In genomic region chr2:54430649-54431048, GRCh38 we compare ENCODE assay signal across 18 cellular contexts. TPM values are rescaled to one million over a fixed set of nuclear protein-coding genes. Genes with fewer than 3 reads are reported as not detected.
DNase-seq lines count a peak whose midpoint lies in the region; ATAC-seq and TF ChIP-seq lines count a peak whose summit lies in the region.
"Had no signal": no experiment of that assay in that cellular context is flagged by ENCODE, and none has a peak within 500 bp of the region (broad histone marks: within the 10 kb centered on the region; RNA-seq: fewer than 3 reads in every experiment).

No MANE protein-coding gene starts in this region.

- TF ChIP-seq CTCF in dorsolateral prefrontal cortex (IDR thresholded peaks at IDR 0.05 in 54 of 56, conservative IDR thresholded peaks at IDR 0.05 in 2 of 56; ENCODE audit: low read depth in 1 of 56, partially characterized antibody in 56 of 56): no peak
- no peak for TF ChIP-seq CTCF in right lobe of liver (IDR thresholded peaks at IDR 0.05)
- TF ChIP-seq CTCF in spleen (IDR thresholded peaks at IDR 0.05 in 8 of 11, conservative IDR thresholded peaks at IDR 0.05 in 3 of 11): no peak

- no peaks in the 10 kb centered on the region for H3K27me3 ChIP-seq in BLaER1
- H3K27me3 ChIP-seq in dorsolateral prefrontal cortex: no peaks in the 10 kb centered on the region
- H3K27me3 ChIP-seq in right lobe of liver: no peaks in the 10 kb centered on the region
- no peaks in the 10 kb centered on the region for H3K27me3 ChIP-seq in spleen (replicated peaks in 1 of 7)
- H3K27me3 ChIP-seq in HAP-1 (ENCODE audit: low read depth): no peaks in the 10 kb centered on the region

- H3K9ac ChIP-seq in BLaER1: no peak overlapping the region

- no peaks in the 10 kb centered on the region for H4K20me1 ChIP-seq in BLaER1

- WGBS in right lobe of liver (ENCODE audit: insufficient coverage, low coverage, low lambda C conversion rate, missing lambda C conversion rate): 84% methylated on average over 5 of the region's 5 CpGs
- 66 to 78% (median 68%) methylated on average over 5 of the region's 5 CpGs for WGBS in spleen, 5 donors

- DNase-seq in dorsolateral prefrontal cortex (no peak), right lobe of liver (no peak), spleen (no peak), HuH-7.5 (ENCODE audit: low spot score) (no peak), HAP-1 (ENCODE audit: low spot score in 2 of 2) (no peak)
- no peak for DNase-seq in effector CD4-positive, alpha-beta T cell
- DNase-seq: activated CD4-positive, alpha-beta T cell treated with anti-CD3 and anti-CD28 coated beads, Interleukin-2, amount 10 ng/mL, durations not matched to agents 24 days and 14 days; activated CD8-positive, alpha-beta memory T cell treated with anti-CD3 and anti-CD28 coated beads, Interleukin-2, amount 50 U/mL, for 48 hours; activated gamma-delta T cell treated with Interleukin-2 at 50 U/mL for 16 hours; DMS79; NCI-H1694; NCI-H345; trophoblast cell had no signal

- H3K9me3 ChIP-seq in BLaER1: no peaks in the 10 kb centered on the region
- H3K9me3 ChIP-seq in right lobe of liver: no peaks in the 10 kb centered on the region
- no peaks in the 10 kb centered on the region for H3K9me3 ChIP-seq in spleen
- no peaks in the 10 kb centered on the region for H3K9me3 ChIP-seq in HAP-1
- H3K9me3 ChIP-seq: A549, neutrophil had no signal

- H3K4me3 ChIP-seq in BLaER1: no peak overlapping the region
- no peak overlapping the region for H3K4me3 ChIP-seq in dorsolateral prefrontal cortex
- no peak overlapping the region for H3K4me3 ChIP-seq in right lobe of liver
- H3K4me3 ChIP-seq in spleen: no peak overlapping the region
- no peak overlapping the region for H3K4me3 ChIP-seq in HAP-1
- H3K4me3 ChIP-seq: A549 had no signal

- H3K36me3 ChIP-seq in BLaER1 (no peaks in the 10 kb centered on the region), right lobe of liver (no peaks in the 10 kb centered on the region), spleen (no peaks in the 10 kb centered on the region), HAP-1 (replicated peaks) (no peaks in the 10 kb centered on the region)
- H3K36me3 ChIP-seq: neutrophil had no signal

- TF ChIP-seq POLR2A in right lobe of liver (IDR thresholded peaks at IDR 0.05) (no peak), spleen (IDR thresholded peaks at IDR 0.05) (no peak)

- H3K4me1 ChIP-seq in BLaER1 (peaks cover 50% of the 10 kb centered on the region), right lobe of liver (peaks cover 0 to 7% (median 3%) of the 10 kb centered on the region in 4 donors), spleen (peaks cover 0 to 41% (median 22%) of the 10 kb centered on the region in 6 donors), HAP-1 (no peaks in the 10 kb centered on the region)
- H3K4me1 ChIP-seq: A549 had no signal

- intact Hi-C loops in dorsolateral prefrontal cortex (cut with DNase I) (no loop called here), right lobe of liver (cut with DNase I) (no loop called here), spleen (cut with DNase I; ENCODE audit: low total_unique reads) (no loop called here)

- H3K4me2 ChIP-seq in BLaER1: peak overlapping the region; percentile 72
- H3K4me2 ChIP-seq: A549 had no signal

- in situ Hi-C loops in HAP-1 (cut with MboI; ENCODE audit: low sequenced_read_pairs): no loop called here

- peak; percentile 19 to 37 (median 22) for ATAC-seq in right lobe of liver
- no peak for ATAC-seq in HG02870 (IDR thresholded peaks at IDR 0.05; ENCODE audit: unreplicated experiment)
- ATAC-seq: A549 had no signal

- H3K27ac ChIP-seq in BLaER1 (peak overlapping the region; percentile 33), dorsolateral prefrontal cortex (peak overlapping the region in 36 of 59 donors; percentile 1 to 78 (median 46)), right lobe of liver (peak overlapping the region in 2 of 3 donors; percentile 2 to 30), spleen (peak overlapping the region; percentile 61 to 90 (median 78))
- H3K27ac ChIP-seq: A549, epithelial cell of prostate, neutrophil had no signal

RNA-seq across cellular contexts. Expression of gene SPTBN1, which starts 25.5 kb away (rescaled TPM):
- total RNA-seq in dorsolateral prefrontal cortex (100 to 1,000 TPM; 567 to 884 (median 665) TPM), right lobe of liver (100 to 1,000 TPM; 107 to 315 (median 227) TPM), spleen (100 to 1,000 TPM; 223 to 352 (median 318) TPM)
- polyA plus RNA-seq in spleen: 10 to 100 TPM; 32.7 to 43.8 (median 41.4) TPM

Comparison
In these comparisons a context has a peak if more than half of its experiments do, and no peak if none do; other contexts are left out.
1. H3K27ac ChIP-seq: peak in every context shown above with its lines; median percentile 78 in spleen; 46 in dorsolateral prefrontal cortex; 33 in BLaER1; 16 in right lobe of liver.